ENCODE assay signal across 1 cellular context in genomic region chr20:3680701-3681351, GRCh38.
TF ChIP-seq lines count a peak whose summit lies in the region.

No MANE protein-coding gene starts in this region.

TF ChIP-seq in HCT116, 20 proteins besides CTCF, POLR2A, EP300 and RAD21 (continued from another document):
- TF ChIP-seq, protein P1, sequence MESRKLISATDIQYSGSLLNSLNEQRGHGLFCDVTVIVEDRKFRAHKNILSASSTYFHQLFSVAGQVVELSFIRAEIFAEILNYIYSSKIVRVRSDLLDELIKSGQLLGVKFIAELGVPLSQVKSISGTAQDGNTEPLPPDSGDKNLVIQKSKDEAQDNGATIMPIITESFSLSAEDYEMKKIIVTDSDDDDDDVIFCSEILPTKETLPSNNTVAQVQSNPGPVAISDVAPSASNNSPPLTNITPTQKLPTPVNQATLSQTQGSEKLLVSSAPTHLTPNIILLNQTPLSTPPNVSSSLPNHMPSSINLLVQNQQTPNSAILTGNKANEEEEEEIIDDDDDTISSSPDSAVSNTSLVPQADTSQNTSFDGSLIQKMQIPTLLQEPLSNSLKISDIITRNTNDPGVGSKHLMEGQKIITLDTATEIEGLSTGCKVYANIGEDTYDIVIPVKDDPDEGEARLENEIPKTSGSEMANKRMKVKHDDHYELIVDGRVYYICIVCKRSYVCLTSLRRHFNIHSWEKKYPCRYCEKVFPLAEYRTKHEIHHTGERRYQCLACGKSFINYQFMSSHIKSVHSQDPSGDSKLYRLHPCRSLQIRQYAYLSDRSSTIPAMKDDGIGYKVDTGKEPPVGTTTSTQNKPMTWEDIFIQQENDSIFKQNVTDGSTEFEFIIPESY (IDR thresholded peaks at IDR 0.05; ENCODE audit: extremely low read depth, insufficient replicate concordance, low read length): no peak
- no peak for TF ChIP-seq EZH2phosphoT487 (IDR thresholded peaks at IDR 0.05; ENCODE audit: borderline replicate concordance)
- TF ChIP-seq, protein P2, sequence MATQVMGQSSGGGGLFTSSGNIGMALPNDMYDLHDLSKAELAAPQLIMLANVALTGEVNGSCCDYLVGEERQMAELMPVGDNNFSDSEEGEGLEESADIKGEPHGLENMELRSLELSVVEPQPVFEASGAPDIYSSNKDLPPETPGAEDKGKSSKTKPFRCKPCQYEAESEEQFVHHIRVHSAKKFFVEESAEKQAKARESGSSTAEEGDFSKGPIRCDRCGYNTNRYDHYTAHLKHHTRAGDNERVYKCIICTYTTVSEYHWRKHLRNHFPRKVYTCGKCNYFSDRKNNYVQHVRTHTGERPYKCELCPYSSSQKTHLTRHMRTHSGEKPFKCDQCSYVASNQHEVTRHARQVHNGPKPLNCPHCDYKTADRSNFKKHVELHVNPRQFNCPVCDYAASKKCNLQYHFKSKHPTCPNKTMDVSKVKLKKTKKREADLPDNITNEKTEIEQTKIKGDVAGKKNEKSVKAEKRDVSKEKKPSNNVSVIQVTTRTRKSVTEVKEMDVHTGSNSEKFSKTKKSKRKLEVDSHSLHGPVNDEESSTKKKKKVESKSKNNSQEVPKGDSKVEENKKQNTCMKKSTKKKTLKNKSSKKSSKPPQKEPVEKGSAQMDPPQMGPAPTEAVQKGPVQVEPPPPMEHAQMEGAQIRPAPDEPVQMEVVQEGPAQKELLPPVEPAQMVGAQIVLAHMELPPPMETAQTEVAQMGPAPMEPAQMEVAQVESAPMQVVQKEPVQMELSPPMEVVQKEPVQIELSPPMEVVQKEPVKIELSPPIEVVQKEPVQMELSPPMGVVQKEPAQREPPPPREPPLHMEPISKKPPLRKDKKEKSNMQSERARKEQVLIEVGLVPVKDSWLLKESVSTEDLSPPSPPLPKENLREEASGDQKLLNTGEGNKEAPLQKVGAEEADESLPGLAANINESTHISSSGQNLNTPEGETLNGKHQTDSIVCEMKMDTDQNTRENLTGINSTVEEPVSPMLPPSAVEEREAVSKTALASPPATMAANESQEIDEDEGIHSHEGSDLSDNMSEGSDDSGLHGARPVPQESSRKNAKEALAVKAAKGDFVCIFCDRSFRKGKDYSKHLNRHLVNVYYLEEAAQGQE (IDR thresholded peaks at IDR 0.05; ENCODE audit: low read depth): no peak
- no peak for TF ChIP-seq SRF (IDR thresholded peaks at IDR 0.05; ENCODE audit: low read depth)
- TF ChIP-seq SP1 (IDR thresholded peaks at IDR 0.05; ENCODE audit: low read depth): no peak
- TF ChIP-seq ATF3 (IDR thresholded peaks at IDR 0.05): no peak
- no peak for TF ChIP-seq EGR1 (IDR thresholded peaks at IDR 0.05; ENCODE audit: low read depth)
- no peak for TF ChIP-seq CEBPB (IDR thresholded peaks at IDR 0.05; ENCODE audit: low read depth)
- no peak for TF ChIP-seq ZNF274 (IDR thresholded peaks at IDR 0.05; ENCODE audit: low read depth, low read length)
TF ChIP-seq in HCT116: peak in this region for 0.
